In the genomic region with DNA sequence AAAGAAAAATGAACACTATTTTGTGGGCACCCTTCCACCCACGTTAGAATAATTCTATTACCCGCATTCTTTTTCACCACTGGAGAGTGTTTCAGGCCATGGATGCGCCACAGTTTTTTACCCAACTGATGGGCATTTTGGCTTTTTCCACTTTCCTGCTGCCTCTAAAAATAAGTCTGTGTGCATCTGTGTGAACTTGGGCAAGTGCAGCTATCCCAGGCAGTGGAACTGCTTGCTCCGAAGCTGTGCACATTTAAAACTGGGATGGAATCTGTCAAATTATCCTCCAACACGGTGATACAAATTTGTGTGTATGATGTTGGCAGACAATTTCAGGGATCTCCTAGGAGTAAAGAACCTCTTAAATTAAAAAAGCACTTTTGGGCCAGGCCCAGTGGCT, we compare ENCODE assay signal across 8 cellular contexts.
"Had no signal": no experiment of that assay in that cellular context is flagged by ENCODE, and none has a peak within 500 bp of the region (broad histone marks: within the 10 kb centered on the region; RNA-seq: fewer than 3 reads in every experiment).

No MANE protein-coding gene starts in this region.

- H3K27ac Mint-ChIP-seq: IgD-negative memory B cell had no signal

- FAIRE-seq: HepG2 had no signal

- H3K9me3 Mint-ChIP-seq: IgD-negative memory B cell had no signal

- DNase-seq: GM23248, GOT3, HCEC 1CT, Karpas-422, KBM-7 had no signal

- H3K9ac ChIP-seq: GM23248, KMS-11 had no signal

- H3K4me3 ChIP-seq: GM23248 had no signal

- H3K27ac ChIP-seq: GM23248, KMS-11 had no signal
